15 cellular contexts compared by ENCODE assay signal in the genomic region with DNA sequence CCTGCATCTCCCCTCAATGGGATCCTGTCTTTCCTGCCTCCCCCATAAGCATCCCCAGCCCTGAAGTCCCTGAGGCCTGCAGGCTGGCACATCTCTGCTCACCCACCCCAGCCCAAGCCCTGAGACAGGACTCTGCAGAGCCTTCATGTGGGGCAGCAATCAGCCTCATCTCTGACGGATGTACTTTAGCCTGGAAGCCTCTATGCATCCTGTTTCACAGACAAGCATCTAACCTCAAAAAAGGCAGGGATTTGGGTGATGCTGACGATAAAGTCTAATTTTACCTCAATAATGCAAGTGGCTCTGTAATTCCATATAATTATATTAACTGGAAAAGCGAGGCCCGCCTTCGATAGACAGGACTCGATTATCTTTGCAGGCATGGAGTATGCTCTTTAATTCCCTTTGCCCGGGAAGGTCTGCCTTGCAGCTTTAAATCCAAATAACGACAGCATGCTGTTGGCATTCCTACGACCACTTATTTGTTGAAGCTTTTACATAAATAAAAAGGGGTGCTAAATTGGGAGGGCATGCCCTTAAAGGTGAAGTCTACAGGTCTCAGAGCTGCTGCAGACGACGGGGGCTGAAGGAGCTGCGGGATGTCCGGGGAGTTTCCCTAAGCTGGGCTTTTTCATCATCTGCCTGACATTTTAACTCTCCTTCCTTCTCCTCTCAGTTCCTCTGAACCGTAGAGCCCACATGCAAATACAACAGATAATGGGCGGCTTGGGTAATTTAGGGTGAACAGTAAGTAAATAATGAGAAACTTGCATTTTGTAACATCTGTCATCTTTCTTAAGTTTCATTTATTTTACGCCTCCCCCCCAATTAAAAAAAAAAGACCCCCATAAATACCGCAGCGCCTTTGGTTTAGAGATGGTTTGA.
DNase-seq lines count a peak whose midpoint lies in the region; ATAC-seq and TF ChIP-seq lines count a peak whose summit lies in the region.
"Had no signal": no experiment of that assay in that cellular context is flagged by ENCODE, and none has a peak within 500 bp of the region (broad histone marks: within the 10 kb centered on the region; RNA-seq: fewer than 3 reads in every experiment).

No MANE protein-coding gene starts in this region.

- H3K4me3 ChIP-seq in foreskin fibroblast (ENCODE audit: low read depth in 1 of 2, low read length in 2 of 2) = no peak overlapping the region
- H3K4me3 ChIP-seq: lung, tibial artery had no signal

- no peaks in the 10 kb centered on the region for H3K36me3 Mint-ChIP-seq in activated T-helper 17 cell treated with anti-CD3 and anti-CD28 coated beads, Interleukin-2, amount 50 U/mL, for 72 hours (ENCODE audit: low read depth)
- H3K36me3 Mint-ChIP-seq: CD8-positive, alpha-beta T cell had no signal

- ATAC-seq in GM18499 (IDR thresholded peaks at IDR 0.05; ENCODE audit: insufficient read depth, unreplicated experiment) = peak; percentile 68
- ATAC-seq in GM19395 (IDR thresholded peaks at IDR 0.05; ENCODE audit: unreplicated experiment) = peak; percentile 82
- peak; percentile 92 for ATAC-seq in HG02884 (IDR thresholded peaks at IDR 0.05; ENCODE audit: unreplicated experiment)
- ATAC-seq in Right ventricle myocardium inferior = no peak
- no peak for ATAC-seq in activated T-helper 17 cell treated with anti-CD3 and anti-CD28 coated beads, Interleukin-2, amount 50 U/mL, for 72 hours (replicated peaks)
- ATAC-seq: activated CD4-positive, CD25-positive, alpha-beta regulatory T cell treated with anti-CD3 and anti-CD28 coated beads, Interleukin-2, amount 50 U/mL, for 24 hours; CD8-positive, alpha-beta T cell had no signal

- no peak for TF ChIP-seq CTCF in foreskin fibroblast (IDR thresholded peaks at IDR 0.05; ENCODE audit: low read depth, low read length)

- H3K27ac Mint-ChIP-seq in activated T-helper 17 cell treated with anti-CD3 and anti-CD28 coated beads, Interleukin-2, amount 50 U/mL, for 72 hours = no peak overlapping the region
- H3K27ac Mint-ChIP-seq: CD8-positive, alpha-beta T cell had no signal

- no peaks in the 10 kb centered on the region for H3K4me1 Mint-ChIP-seq in activated T-helper 17 cell treated with anti-CD3 and anti-CD28 coated beads, Interleukin-2, amount 50 U/mL, for 72 hours

- H3K4me3 Mint-ChIP-seq in activated T-helper 17 cell treated with anti-CD3 and anti-CD28 coated beads, Interleukin-2, amount 50 U/mL, for 72 hours = no peak overlapping the region
- H3K4me3 Mint-ChIP-seq: CD8-positive, alpha-beta T cell had no signal

- H3K27me3 Mint-ChIP-seq in activated T-helper 17 cell treated with anti-CD3 and anti-CD28 coated beads, Interleukin-2, amount 50 U/mL, for 72 hours = peaks cover 5% of the 10 kb centered on the region

- DNase-seq in NCI-H526 treated with DMSO at 0.1 percent for 48 hours (lab: John Stamatoyannopoulos, UW) (peak; percentile 66), Right ventricle myocardium inferior (ENCODE audit: missing footprints) (no peak), anterior cingulate cortex (lab: John Stamatoyannopoulos, UW) (no peak), foreskin fibroblast (no peak)
- DNase-seq: activated naive CD4-positive, alpha-beta T cell; CD8-positive, alpha-beta T cell; cortex of kidney; NCI-H1417 treated with DMSO at 0.1 percent for 48 hours; tibial artery had no signal

- intact Hi-C loops in Right ventricle myocardium inferior (cut with DNase I) = no loop called here

- H3K9me3 Mint-ChIP-seq in activated T-helper 17 cell treated with anti-CD3 and anti-CD28 coated beads, Interleukin-2, amount 50 U/mL, for 72 hours = no peaks in the 10 kb centered on the region
- H3K9me3 Mint-ChIP-seq: CD8-positive, alpha-beta T cell had no signal

Comparison
In these comparisons a context has a peak if more than half of its experiments do, and no peak if none do; other contexts are left out.
1. ATAC-seq: peak in GM18499 (single experiment), GM19395 (single experiment) and HG02884 (single experiment); none in Right ventricle myocardium inferior (single experiment) and activated T-helper 17 cell treated with anti-CD3 and anti-CD28 coated beads, Interleukin-2, amount 50 U/mL, for 72 hours (single experiment).